Comparison of ENCODE assay signal across 30 cellular contexts in the genomic region with DNA sequence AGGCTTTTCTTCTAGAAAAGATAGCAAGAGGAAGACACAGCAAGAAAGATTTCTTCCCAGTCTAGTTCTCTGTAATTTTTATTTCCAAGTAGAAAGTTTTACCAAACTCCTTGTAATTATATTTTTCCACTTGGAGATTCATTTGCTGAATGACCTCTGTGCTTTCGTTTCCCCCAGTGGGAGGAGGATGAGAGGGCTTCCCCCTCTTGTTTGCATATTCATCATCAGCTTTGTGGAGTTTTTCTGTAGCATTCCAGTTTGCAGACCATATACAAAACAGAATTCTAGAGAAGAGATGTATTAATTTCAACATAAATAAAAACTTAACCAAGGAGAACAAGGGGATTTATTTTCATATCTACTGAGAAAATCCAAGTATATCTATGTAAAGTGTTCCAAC.
"Had no signal": no experiment of that assay in that cellular context is flagged by ENCODE, and none has a peak within 500 bp of the region (broad histone marks: within the 10 kb centered on the region; RNA-seq: fewer than 3 reads in every experiment).

No MANE protein-coding gene starts in this region.

- H3K9me3 Mint-ChIP-seq: activated CD4-positive, alpha-beta memory T cell treated with anti-CD3 and anti-CD28 coated beads, Interleukin-2, amount 10 ng/mL, durations not matched to agents 7 days and 5 days; activated naive CD4-positive, alpha-beta T cell treated with anti-CD3 and anti-CD28 coated beads, Interleukin-2, amount 10 ng/mL, durations not matched to agents 7 days and 5 days; activated naive CD8-positive, alpha-beta T cell treated with anti-CD3 and anti-CD28 coated beads, Interleukin-2, amount 50 U/mL, for 24 hours; T-helper 1 cell treated with Interleukin-12 subunit alpha and Interleukin-12 subunit beta and Interleukin-4 antibody, amounts not matched to agents 30 μg/mL and 1 μg/mL, for 36 hours; T-helper 2 cell treated with Interferon-gamma antibody and Interleukin-4, amounts not matched to agents 5 μg/mL and 100 μg/mL, for 36 hours had no signal

- DNase-seq: activated CD4-positive, alpha-beta memory T cell treated with anti-CD3 and anti-CD28 coated beads, Interleukin-2, amount 10 ng/mL, durations not matched to agents 7 days and 5 days; activated CD4-positive, alpha-beta T cell treated with anti-CD3 and anti-CD28 coated beads for 4 hours; activated CD4-positive, alpha-beta T cell treated with anti-CD3 and anti-CD28 coated beads, Interleukin-2, amount 50 U/mL, for 1 hour; activated CD4-positive, CD25-positive, alpha-beta regulatory T cell treated with anti-CD3 and anti-CD28 coated beads, Interleukin-2, amount 50 U/mL, for 72 hours; activated CD8-positive, alpha-beta memory T cell treated with anti-CD3 and anti-CD28 coated beads for 24 hours; activated CD8-positive, alpha-beta memory T cell treated with anti-CD3 and anti-CD28 coated beads, Interleukin-2, amount 10 ng/mL, durations not matched to agents 7 days and 5 days; activated CD8-positive, alpha-beta memory T cell treated with anti-CD3 and anti-CD28 coated beads, Interleukin-2, amount 50 U/mL, for 48 hours; activated effector memory CD4-positive, alpha-beta T cell treated with Interleukin-2 at 50 U/mL for 16 hours; activated naive CD4-positive, alpha-beta T cell treated with anti-CD3 and anti-CD28 coated beads, Interleukin-2, amount 10 ng/mL, durations not matched to agents 7 days and 5 days; activated naive CD8-positive, alpha-beta T cell treated with anti-CD3 and anti-CD28 coated beads, Interleukin-2, amount 50 U/mL, for 24 hours; activated T-cell treated with anti-CD3 and anti-CD28 coated beads, Interleukin-2, amount 50 U/mL, for 48 hours; anterior cingulate cortex; brain microvascular endothelial cell; central memory CD4-positive, alpha-beta T cell; NCI-H1105; NCI-H1417 treated with DMSO at 0.1 percent for 48 hours; NCI-H187 treated with DMSO at 0.1 percent for 48 hours; NCI-H2081; NCI-H2171 treated with DMSO at 0.1 percent for 48 hours; NCI-H2227 treated with DMSO at 0.1 percent for 48 hours; NCI-H446; NCI-H510A treated with DMSO at 0.1 percent for 48 hours; NCI-H526 treated with DMSO at 0.1 percent for 48 hours; NCI-H774; SHP77; SJCRH30 had no signal

- ATAC-seq: activated CD8-positive, alpha-beta memory T cell treated with anti-CD3 and anti-CD28 coated beads, Interleukin-2, amount 10 ng/mL, durations not matched to agents 7 days and 5 days; activated naive CD8-positive, alpha-beta T cell treated with anti-CD3 and anti-CD28 coated beads, Interleukin-2, amount 50 U/mL, for 24 hours; Panc1 had no signal

- H3K4me3 Mint-ChIP-seq: activated CD4-positive, alpha-beta memory T cell treated with anti-CD3 and anti-CD28 coated beads, Interleukin-2, amount 10 ng/mL, durations not matched to agents 7 days and 5 days; activated CD8-positive, alpha-beta memory T cell treated with anti-CD3 and anti-CD28 coated beads, Interleukin-2, amount 10 ng/mL, durations not matched to agents 7 days and 5 days; activated naive CD4-positive, alpha-beta T cell treated with anti-CD3 and anti-CD28 coated beads, Interleukin-2, amount 10 ng/mL, durations not matched to agents 7 days and 5 days; activated naive CD8-positive, alpha-beta T cell; activated naive CD8-positive, alpha-beta T cell treated with anti-CD3 and anti-CD28 coated beads, Interleukin-2, amount 50 U/mL, for 24 hours; T-helper 1 cell treated with Interleukin-12 subunit alpha and Interleukin-12 subunit beta and Interleukin-4 antibody, amounts not matched to agents 30 μg/mL and 1 μg/mL, for 36 hours; T-helper 2 cell treated with Interferon-gamma antibody and Interleukin-4, amounts not matched to agents 5 μg/mL and 100 μg/mL, for 36 hours had no signal

- H3K27ac Mint-ChIP-seq: activated CD4-positive, alpha-beta memory T cell treated with anti-CD3 and anti-CD28 coated beads, Interleukin-2, amount 10 ng/mL, durations not matched to agents 7 days and 5 days; activated CD8-positive, alpha-beta memory T cell treated with anti-CD3 and anti-CD28 coated beads, Interleukin-2, amount 10 ng/mL, durations not matched to agents 7 days and 5 days; activated naive CD4-positive, alpha-beta T cell treated with anti-CD3 and anti-CD28 coated beads, Interleukin-2, amount 10 ng/mL, durations not matched to agents 7 days and 5 days; activated naive CD8-positive, alpha-beta T cell; activated naive CD8-positive, alpha-beta T cell treated with anti-CD3 and anti-CD28 coated beads, Interleukin-2, amount 50 U/mL, for 24 hours; T-helper 1 cell treated with Interleukin-12 subunit alpha and Interleukin-12 subunit beta and Interleukin-4 antibody, amounts not matched to agents 30 μg/mL and 1 μg/mL, for 36 hours; T-helper 2 cell treated with Interferon-gamma antibody and Interleukin-4, amounts not matched to agents 5 μg/mL and 100 μg/mL, for 36 hours had no signal

- H3K27me3 Mint-ChIP-seq: activated naive CD4-positive, alpha-beta T cell treated with anti-CD3 and anti-CD28 coated beads, Interleukin-2, amount 10 ng/mL, durations not matched to agents 7 days and 5 days; activated naive CD8-positive, alpha-beta T cell; activated naive CD8-positive, alpha-beta T cell treated with anti-CD3 and anti-CD28 coated beads, Interleukin-2, amount 50 U/mL, for 24 hours had no signal

- H3K36me3 Mint-ChIP-seq: activated CD8-positive, alpha-beta memory T cell treated with anti-CD3 and anti-CD28 coated beads, Interleukin-2, amount 10 ng/mL, durations not matched to agents 7 days and 5 days; activated naive CD4-positive, alpha-beta T cell treated with anti-CD3 and anti-CD28 coated beads, Interleukin-2, amount 10 ng/mL, durations not matched to agents 7 days and 5 days had no signal

- H3K4me1 Mint-ChIP-seq: activated CD4-positive, alpha-beta memory T cell treated with anti-CD3 and anti-CD28 coated beads, Interleukin-2, amount 10 ng/mL, durations not matched to agents 7 days and 5 days; activated CD8-positive, alpha-beta memory T cell treated with anti-CD3 and anti-CD28 coated beads, Interleukin-2, amount 10 ng/mL, durations not matched to agents 7 days and 5 days; activated naive CD4-positive, alpha-beta T cell treated with anti-CD3 and anti-CD28 coated beads, Interleukin-2, amount 10 ng/mL, durations not matched to agents 7 days and 5 days had no signal
